9 cellular contexts compared by ENCODE assay signal in genomic region chr1:229556551-229556950, GRCh38. TPM values are rescaled to one million over a fixed set of nuclear protein-coding genes. Genes with fewer than 3 reads are reported as not detected.
DNase-seq lines count a peak whose midpoint lies in the region; ATAC-seq and TF ChIP-seq lines count a peak whose summit lies in the region.
"Had no signal": no experiment of that assay in that cellular context is flagged by ENCODE, and none has a peak within 500 bp of the region (broad histone marks: within the 10 kb centered on the region; RNA-seq: fewer than 3 reads in every experiment).

No MANE protein-coding gene starts in this region.

- H3K27ac Mint-ChIP-seq in WTC11 = no peak overlapping the region; the same call in 1 of the 2 replicates

- no peaks in the 10 kb centered on the region for H3K9me3 ChIP-seq in iPS-20b (ENCODE audit: insufficient read depth, low read depth, low read length)
- no peaks in the 10 kb centered on the region for H3K9me3 ChIP-seq in stomach
- no peaks in the 10 kb centered on the region for H3K9me3 ChIP-seq in colonic mucosa

- H3K4me3 ChIP-seq in iPS-20b (ENCODE audit: low read length) = 0 out of 2 replicates have a peak overlapping the region, but pooled peaks have one; percentile 83
- peak overlapping the region in 1 of 4 donors; percentile 96 for H3K4me3 ChIP-seq in stomach
- no peak overlapping the region for H3K4me3 ChIP-seq in colonic mucosa

- H3K4me1 ChIP-seq in iPS-20b (ENCODE audit: insufficient read depth, low read length) (peaks cover 5% of the 10 kb centered on the region; the same call in 1 of the 2 replicates), stomach (peaks cover 14 to 68% (median 45%) of the 10 kb centered on the region in 4 donors), colonic mucosa (peaks cover 6% of the 10 kb centered on the region)

- H3K27ac ChIP-seq in iPS-20b (ENCODE audit: low read length) = no peak overlapping the region
- peak overlapping the region in 1 of 5 donors; percentile 14 for H3K27ac ChIP-seq in stomach
- H3K27ac ChIP-seq in colonic mucosa = no peak overlapping the region

- POLR2A ChIA-PET in WTC11 (lab: Charles Lee) = interaction anchor here (0.8 kb wide), 1 partner anchor 102 kb away, joined by 3 read pairs; no protein-coding TSS in a partner anchor

- H3K36me3 ChIP-seq in iPS-20b (ENCODE audit: insufficient read depth, low read depth, low read length) = no peaks in the 10 kb centered on the region
- H3K36me3 ChIP-seq in stomach = no peaks in the 10 kb centered on the region
- no peaks in the 10 kb centered on the region for H3K36me3 ChIP-seq in colonic mucosa

- TF ChIP-seq EP300 in stomach (IDR thresholded peaks at IDR 0.05) = no peak

- H3K4me3 Mint-ChIP-seq in WTC11 = peak overlapping the region; percentile 81

- peaks cover 7% of the 10 kb centered on the region; the same call in 1 of the 2 replicates for H3K27me3 Mint-ChIP-seq in WTC11 (ENCODE audit: low read depth)

- H3K27me3 ChIP-seq in iPS-20b (ENCODE audit: insufficient read depth, low read length) = peaks cover 12% of the 10 kb centered on the region; the same call in 1 of the 2 replicates
- no peaks in the 10 kb centered on the region for H3K27me3 ChIP-seq in stomach
- no peaks in the 10 kb centered on the region for H3K27me3 ChIP-seq in colonic mucosa

- CTCF ChIA-PET in WTC11 (lab: Charles Lee) = no interaction called here

- intact Hi-C loops in stomach (cut with DNase I; ENCODE audit: low total_unique reads) = no loop called here
- intact Hi-C loops in colonic mucosa (cut with DNase I) = loop anchor here (10.0 kb wide), 1 partner anchor 748 kb away; no protein-coding TSS in a partner anchor

- no peak for ATAC-seq in WTC11

- 73 to 89% (median 87%) methylated on average over 7 of the region's 7 CpGs for WGBS in stomach, 5 donors

- peak; percentile 5 to 6 for DNase-seq in stimulated activated CD4-positive, alpha-beta T cell treated with anti-CD3 and anti-CD28 coated beads, Interleukin-2, amount 100 ng/mL, for 48 hours
- no peak for DNase-seq in stimulated activated CD4-positive, alpha-beta T cell treated with anti-CD3 and anti-CD28 coated beads, Interleukin-12 subunit alpha, Interleukin-12 subunit beta, amount 100 ng/mL, for 4 hours
- DNase-seq in WTC11 (ENCODE audit: low spot score) (no peak), stomach (no peak), CD1c-positive myeloid dendritic cell (ENCODE audit: extremely low spot score) (no peak), colonic mucosa (no peak)
- DNase-seq in activated CD4-positive, CD25-positive, alpha-beta regulatory T cell treated with anti-CD3 and anti-CD28 coated beads, Interleukin-2, amount 50 U/mL, for 72 hours = no peak
- DNase-seq: EL had no signal

- H3K36me3 Mint-ChIP-seq in WTC11 = no peaks in the 10 kb centered on the region

- H3K4me1 Mint-ChIP-seq in WTC11 = peaks cover 33% of the 10 kb centered on the region

- TF ChIP-seq CTCF in WTC11 (IDR thresholded peaks at IDR 0.05) (no peak), stomach (IDR thresholded peaks at IDR 0.05) (no peak), colonic mucosa (IDR thresholded peaks at IDR 0.05) (no peak)

- H3K9me3 Mint-ChIP-seq in WTC11 = no peaks in the 10 kb centered on the region

- no peak for TF ChIP-seq POLR2A in stomach (IDR thresholded peaks at IDR 0.05)

- H3K9ac ChIP-seq in iPS-20b (ENCODE audit: low read depth, low read length) (no peak overlapping the region), colonic mucosa (ENCODE audit: low read depth in 2 of 2, low read length in 2 of 2) (peak overlapping the region in 1 of 2 donors; percentile 90)

TF ChIP-seq in WTC11, 78 proteins besides CTCF, POLR2A, EP300 and RAD21 (continues in another document):
- TF ChIP-seq OVOL2 (CRISPR knock-in tag; IDR thresholded peaks at IDR 0.05; ENCODE audit: borderline replicate concordance) (no peak), STAT6 (CRISPR knock-in tag; conservative IDR thresholded peaks at IDR 0.05; ENCODE audit: low read depth) (no peak), MYBL2 (CRISPR knock-in tag; IDR thresholded peaks at IDR 0.05) (no peak), ERG (CRISPR knock-in tag; IDR thresholded peaks at IDR 0.05) (no peak), NFATC4 (CRISPR knock-in tag; IDR thresholded peaks at IDR 0.05) (no peak), CREB1 (CRISPR knock-in tag; IDR thresholded peaks at IDR 0.05) (no peak), ZSCAN18 (CRISPR knock-in tag; IDR thresholded peaks at IDR 0.05) (no peak), ATF1 (CRISPR knock-in tag; IDR thresholded peaks at IDR 0.05) (no peak), GABPB1 (CRISPR knock-in tag; IDR thresholded peaks at IDR 0.05) (no peak), ATF2 (CRISPR knock-in tag; IDR thresholded peaks at IDR 0.05; ENCODE audit: borderline replicate concordance, low read depth) (no peak), ZNF317 (CRISPR knock-in tag; IDR thresholded peaks at IDR 0.05; ENCODE audit: borderline replicate concordance, low read depth) (no peak), FOXK1 (CRISPR knock-in tag; IDR thresholded peaks at IDR 0.05) (no peak)

RNA-seq across cellular contexts. Expression of gene ABCB10, which starts 2.0 kb away (rescaled TPM):
- 9.2 to 11.0 TPM (median 11.0 TPM) in 3 replicates for total RNA-seq in WTC11 (2021)
- 10 to 100 TPM in 4 of 5 donors, 1 to 10 TPM in 1; 3.5 to 24.2 (median 19.7) TPM for total RNA-seq in stomach
- 1 to 10 TPM; 2.7 to 7.1 (median 3.2) TPM for polyA plus RNA-seq in stomach
- total RNA-seq in colonic mucosa = 10 to 100 TPM; 22.3 to 24.7 TPM

RNA-seq across cellular contexts. Expression of gene NUP133, which starts 48.4 kb away (rescaled TPM):
- total RNA-seq in WTC11 (2021) (66.9 to 73.7 TPM (median 67.8 TPM) in 3 replicates), stomach (10 to 100 TPM; 13.2 to 74.7 (median 27.2) TPM), colonic mucosa (10 to 100 TPM; 25.9 to 37.8 TPM)
- polyA plus RNA-seq in stomach = 10 to 100 TPM in 1 of 3 donors, 1 to 10 TPM in 2; 5.5 to 11.0 (median 7.8) TPM

Comparison
In these comparisons a context has a peak if more than half of its experiments do, and no peak if none do; other contexts are left out.
1. DNase-seq: peak in stimulated activated CD4-positive, alpha-beta T cell treated with anti-CD3 and anti-CD28 coated beads, Interleukin-2, amount 100 ng/mL, for 48 hours (2 of 2); none in stimulated activated CD4-positive, alpha-beta T cell treated with anti-CD3 and anti-CD28 coated beads, Interleukin-12 subunit alpha, Interleukin-12 subunit beta, amount 100 ng/mL, for 4 hours (single experiment), WTC11 (single experiment), stomach (single experiment), CD1c-positive myeloid dendritic cell (single experiment), activated CD4-positive, CD25-positive, alpha-beta regulatory T cell treated with anti-CD3 and anti-CD28 coated beads, Interleukin-2, amount 50 U/mL, for 72 hours (single experiment) and colonic mucosa (single experiment).